1 cellular context compared by ENCODE assay signal in the genomic region with DNA sequence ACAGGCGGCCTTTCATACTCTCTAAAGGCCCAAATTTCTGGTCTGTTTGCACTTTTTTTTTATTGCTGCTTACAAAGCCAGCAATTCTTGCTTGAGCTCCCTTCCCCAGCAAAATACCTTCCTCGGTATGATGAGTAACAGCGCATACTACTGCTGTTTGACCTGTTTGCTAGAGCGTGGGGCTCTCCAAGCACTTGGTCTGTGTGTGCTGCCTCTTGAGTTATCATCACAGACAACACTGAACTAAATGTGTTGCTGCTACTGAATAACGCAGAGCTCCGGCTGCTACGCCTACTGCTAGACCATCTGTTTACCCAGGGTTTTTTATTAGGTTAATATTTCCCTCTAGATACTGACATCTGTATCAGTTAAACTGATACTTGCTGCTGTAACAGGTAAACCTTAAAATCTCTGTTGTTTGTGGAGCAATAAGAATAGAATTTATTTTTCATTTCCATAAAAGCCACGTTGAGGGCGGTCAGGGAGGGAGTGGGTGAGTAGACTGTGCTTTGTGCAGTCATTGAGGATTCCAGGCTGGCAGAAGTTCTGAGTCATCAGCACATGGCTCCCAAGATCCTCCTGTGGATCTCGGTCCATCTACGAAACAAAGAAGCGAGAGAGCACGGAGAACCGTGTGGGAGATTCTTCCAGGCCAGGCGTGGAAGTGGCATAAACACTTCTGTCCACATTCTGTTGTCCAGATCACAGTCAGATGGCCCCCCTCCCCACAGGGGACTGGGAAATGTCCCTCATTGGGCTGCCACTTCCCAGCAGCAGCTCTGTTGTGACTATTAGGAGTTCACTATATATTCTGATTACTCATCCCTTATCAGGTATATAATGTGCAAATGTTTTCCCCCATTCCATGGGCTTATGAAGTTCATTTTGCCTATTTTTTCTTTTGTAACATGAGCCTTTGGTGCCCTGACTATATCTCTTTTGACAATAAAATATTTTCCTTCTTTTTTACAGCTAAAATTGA.
TF ChIP-seq lines count a peak whose summit lies in the region.

No MANE protein-coding gene starts in this region.

TF ChIP-seq in SK-N-SH treated with all-trans-retinoic acid at 6 μM for 48 hours, 23 proteins besides CTCF, POLR2A, EP300 and RAD21 (continued from another document):
- TF ChIP-seq, protein P1, sequence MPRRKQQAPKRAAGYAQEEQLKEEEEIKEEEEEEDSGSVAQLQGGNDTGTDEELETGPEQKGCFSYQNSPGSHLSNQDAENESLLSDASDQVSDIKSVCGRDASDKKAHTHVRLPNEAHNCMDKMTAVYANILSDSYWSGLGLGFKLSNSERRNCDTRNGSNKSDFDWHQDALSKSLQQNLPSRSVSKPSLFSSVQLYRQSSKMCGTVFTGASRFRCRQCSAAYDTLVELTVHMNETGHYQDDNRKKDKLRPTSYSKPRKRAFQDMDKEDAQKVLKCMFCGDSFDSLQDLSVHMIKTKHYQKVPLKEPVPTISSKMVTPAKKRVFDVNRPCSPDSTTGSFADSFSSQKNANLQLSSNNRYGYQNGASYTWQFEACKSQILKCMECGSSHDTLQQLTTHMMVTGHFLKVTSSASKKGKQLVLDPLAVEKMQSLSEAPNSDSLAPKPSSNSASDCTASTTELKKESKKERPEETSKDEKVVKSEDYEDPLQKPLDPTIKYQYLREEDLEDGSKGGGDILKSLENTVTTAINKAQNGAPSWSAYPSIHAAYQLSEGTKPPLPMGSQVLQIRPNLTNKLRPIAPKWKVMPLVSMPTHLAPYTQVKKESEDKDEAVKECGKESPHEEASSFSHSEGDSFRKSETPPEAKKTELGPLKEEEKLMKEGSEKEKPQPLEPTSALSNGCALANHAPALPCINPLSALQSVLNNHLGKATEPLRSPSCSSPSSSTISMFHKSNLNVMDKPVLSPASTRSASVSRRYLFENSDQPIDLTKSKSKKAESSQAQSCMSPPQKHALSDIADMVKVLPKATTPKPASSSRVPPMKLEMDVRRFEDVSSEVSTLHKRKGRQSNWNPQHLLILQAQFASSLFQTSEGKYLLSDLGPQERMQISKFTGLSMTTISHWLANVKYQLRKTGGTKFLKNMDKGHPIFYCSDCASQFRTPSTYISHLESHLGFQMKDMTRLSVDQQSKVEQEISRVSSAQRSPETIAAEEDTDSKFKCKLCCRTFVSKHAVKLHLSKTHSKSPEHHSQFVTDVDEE (CRISPR knock-in tag; IDR thresholded peaks at IDR 0.05) = no peak
- TF ChIP-seq RARB (CRISPR knock-in tag; IDR thresholded peaks at IDR 0.05) = no peak
- TF ChIP-seq GLIS3 (CRISPR knock-in tag; IDR thresholded peaks at IDR 0.05) = no peak
- no peak for TF ChIP-seq ZNF565 (CRISPR knock-in tag; conservative IDR thresholded peaks at IDR 0.05; ENCODE audit: low read depth)
- no peak for TF ChIP-seq SNAI2 (CRISPR knock-in tag; IDR thresholded peaks at IDR 0.05)
- no peak for TF ChIP-seq ZFP3 (CRISPR knock-in tag; IDR thresholded peaks at IDR 0.05)
TF ChIP-seq in SK-N-SH treated with all-trans-retinoic acid at 6 μM for 48 hours: peak in this region for 0.
